ENCODE assay signal across 12 cellular contexts in genomic region chr10:46223626-46224413, GRCh38.
"Had no signal": no experiment of that assay in that cellular context is flagged by ENCODE, and none has a peak within 500 bp of the region (broad histone marks: within the 10 kb centered on the region; RNA-seq: fewer than 3 reads in every experiment).

No MANE protein-coding gene starts in this region.

- H3K9me3 ChIP-seq: thyroid gland had no signal

- H3K4me1 ChIP-seq: parathyroid adenoma had no signal

- H3K36me3 ChIP-seq: thyroid gland had no signal

- H3K27ac Mint-ChIP-seq: activated naive CD4-positive, alpha-beta T cell treated with anti-CD3 and anti-CD28 coated beads, Interleukin-2, amount 10 ng/mL, durations not matched to agents 7 days and 5 days; brain had no signal

- H3K27me3 Mint-ChIP-seq: activated naive CD4-positive, alpha-beta T cell treated with anti-CD3 and anti-CD28 coated beads, Interleukin-2, amount 10 ng/mL, durations not matched to agents 7 days and 5 days had no signal

- H3K27ac ChIP-seq: parathyroid adenoma, thyroid gland had no signal

- H3K4me3 ChIP-seq: lung, thyroid gland had no signal

- H3K36me3 Mint-ChIP-seq: brain had no signal

- H3K27me3 ChIP-seq: thyroid gland had no signal

- DNase-seq: activated CD4-positive, alpha-beta T cell treated with anti-CD3 and anti-CD28 coated beads for 4 hours; amniotic stem cell; hypothalamus; midbrain; retina; small intestine; T-helper 9 cell; thyroid gland had no signal

- H3K9ac ChIP-seq: parathyroid adenoma had no signal

- H3K9me3 Mint-ChIP-seq: activated naive CD4-positive, alpha-beta T cell treated with anti-CD3 and anti-CD28 coated beads, Interleukin-2, amount 10 ng/mL, durations not matched to agents 7 days and 5 days had no signal

- H3K79me2 ChIP-seq: parathyroid adenoma had no signal

- H2AFZ ChIP-seq: parathyroid adenoma had no signal

- H3K4me3 Mint-ChIP-seq: activated naive CD4-positive, alpha-beta T cell treated with anti-CD3 and anti-CD28 coated beads, Interleukin-2, amount 10 ng/mL, durations not matched to agents 7 days and 5 days; brain had no signal
